In genomic region chr1:52636701-52637695, GRCh38 we compare ENCODE assay signal across 10 cellular contexts. TPM values are rescaled to one million over a fixed set of nuclear protein-coding genes. Genes with fewer than 3 reads are reported as not detected.
DNase-seq lines count a peak whose midpoint lies in the region; ATAC-seq and TF ChIP-seq lines count a peak whose summit lies in the region.
"Had no signal": no experiment of that assay in that cellular context is flagged by ENCODE, and none has a peak within 500 bp of the region (broad histone marks: within the 10 kb centered on the region; RNA-seq: fewer than 3 reads in every experiment).

No MANE protein-coding gene starts in this region.

- DNase-seq in activated effector memory CD4-positive, alpha-beta T cell treated with Interleukin-2 at 50 U/mL for 16 hours: peak; percentile 61
- DNase-seq in trophoblast cell (peak in 1 of 2 donors; percentile 14), superior temporal gyrus (ENCODE audit: extremely low spot score) (no peak), BE2C (no peak), posterior vena cava (ENCODE audit: low spot score) (no peak)
- DNase-seq: left cardiac atrium had no signal

- H2BK5ac ChIP-seq in trophoblast cell (ENCODE audit: low read depth, low read length, poor library complexity): no peak overlapping the region

- no peaks in the 10 kb centered on the region for H4K20me1 ChIP-seq in OCI-LY3 (ENCODE audit: insufficient read depth, low read length)

- ATAC-seq in GM18520 (IDR thresholded peaks at IDR 0.05; ENCODE audit: unreplicated experiment): peak; percentile 36
- ATAC-seq in HG02840 (IDR thresholded peaks at IDR 0.05; ENCODE audit: low FRiP score, unreplicated experiment): peak; percentile 67

- peak overlapping the region; percentile 67 for H4K8ac ChIP-seq in trophoblast cell (ENCODE audit: low read depth, low read length)

- no peak overlapping the region for H3K23ac ChIP-seq in trophoblast cell (ENCODE audit: low read length)

- H4K12ac ChIP-seq in trophoblast cell (ENCODE audit: low read depth, low read length): no peak overlapping the region

- H3K4me1 ChIP-seq in OCI-LY3 (ENCODE audit: low read length) (peaks cover 65% of the 10 kb centered on the region), trophoblast cell (ENCODE audit: control insufficient read depth in 1 of 2, insufficient read depth in 2 of 2, low read length in 2 of 2) (peaks cover 19 to 29% of the 10 kb centered on the region in 2 experiments), BE2C (no peaks in the 10 kb centered on the region)

- peak overlapping the region; percentile 97 for H3K27ac ChIP-seq in OCI-LY3 (ENCODE audit: low read length)
- H3K27ac ChIP-seq in trophoblast cell (ENCODE audit: low read depth, low read length): peak overlapping the region; percentile 30
- H3K27ac ChIP-seq: SJSA1 had no signal

- H3K4me3 ChIP-seq in OCI-LY3 (ENCODE audit: low read length) (peak overlapping the region; percentile 51), trophoblast cell (ENCODE audit: low read depth, low read length) (no peak overlapping the region), BE2C (ENCODE audit: low read depth, low read length) (no peak overlapping the region)
- H3K4me3 ChIP-seq: SJSA1 had no signal

- no peaks in the 10 kb centered on the region for H3K27me3 ChIP-seq in OCI-LY3 (ENCODE audit: low read depth, low read length)
- peaks cover 6% of the 10 kb centered on the region for H3K27me3 ChIP-seq in trophoblast cell (ENCODE audit: insufficient read depth, low read length)
- H3K27me3 ChIP-seq in BE2C: peaks cover 5% of the 10 kb centered on the region
- H3K27me3 ChIP-seq: SJSA1 had no signal

- WGBS in trophoblast cell (ENCODE audit: extremely low coverage, insufficient coverage, insufficient read length): no CpG with 5 or more reads among the region's 11 CpGs

- H3K79me2 ChIP-seq in OCI-LY3 (ENCODE audit: low read length): no peaks in the 10 kb centered on the region
- peaks cover 2% of the 10 kb centered on the region for H3K79me2 ChIP-seq in trophoblast cell (ENCODE audit: control insufficient read depth, insufficient read depth, low read length, poor library complexity)

- TF ChIP-seq CTCF in OCI-LY3 (IDR thresholded peaks at IDR 0.05; ENCODE audit: low read depth, low read length): no peak
- TF ChIP-seq CTCF in BE2C (IDR thresholded peaks at IDR 0.05; ENCODE audit: low read depth, low read length): no peak

- H2AFZ ChIP-seq in OCI-LY3 (ENCODE audit: low read depth, low read length): peak overlapping the region; percentile 78; the same call in 1 of the 2 replicates
- no peak overlapping the region for H2AFZ ChIP-seq in trophoblast cell (ENCODE audit: insufficient read depth, low read length, poor library complexity)

- intact Hi-C loops in posterior vena cava (cut with DNase I): no loop called here

- no peak overlapping the region for H2AK5ac ChIP-seq in trophoblast cell (ENCODE audit: low read length)

- H3K4ac ChIP-seq in trophoblast cell (ENCODE audit: low read depth, low read length): no peak overlapping the region

- peak overlapping the region; percentile 25 for H3K18ac ChIP-seq in trophoblast cell (ENCODE audit: low read length)

- H3K9ac ChIP-seq in OCI-LY3 (ENCODE audit: low read length): peak overlapping the region; percentile 80
- H3K9ac ChIP-seq in trophoblast cell (ENCODE audit: low read length): no peak overlapping the region

- peak overlapping the region; percentile 79 for H3K4me2 ChIP-seq in OCI-LY3 (ENCODE audit: low read length)
- H3K4me2 ChIP-seq in trophoblast cell (ENCODE audit: low read length): no peak overlapping the region

- peak overlapping the region; percentile 68 for H2BK120ac ChIP-seq in trophoblast cell (ENCODE audit: insufficient read depth, low read length, poor library complexity)

- H3K14ac ChIP-seq in trophoblast cell (ENCODE audit: low read length): peak overlapping the region; percentile 21

- peak overlapping the region; percentile 9 for H4K91ac ChIP-seq in trophoblast cell (ENCODE audit: low read depth, low read length)

- H3K36me3 ChIP-seq in OCI-LY3 (replicated peaks; ENCODE audit: low read depth, low read length) (no peaks in the 10 kb centered on the region), trophoblast cell (ENCODE audit: control insufficient read depth in 1 of 2, insufficient read depth in 2 of 2, low read length in 2 of 2) (no peaks in the 10 kb centered on the region), BE2C (no peaks in the 10 kb centered on the region)
- H3K36me3 ChIP-seq: SJSA1 had no signal

- H3K79me1 ChIP-seq in trophoblast cell (ENCODE audit: low read length): peaks cover 8% of the 10 kb centered on the region

- H3K9me3 ChIP-seq in OCI-LY3 (ENCODE audit: insufficient read depth, low read length) (no peaks in the 10 kb centered on the region; the same call in 1 of the 2 replicates), trophoblast cell (ENCODE audit: insufficient read depth, low read depth, low read length) (peaks cover 10% of the 10 kb centered on the region), BE2C (no peaks in the 10 kb centered on the region; the same call in 1 of the 2 replicates)
- H3K9me3 ChIP-seq: SJSA1 had no signal

- H2BK12ac ChIP-seq in trophoblast cell (ENCODE audit: low read length): peak overlapping the region; percentile 67

RNA-seq across cellular contexts. Expression of gene SHISAL2A, which starts 4.0 kb away (rescaled TPM):
- polyA plus RNA-seq in trophoblast cell (2013): 0.99 and 1.1 TPM in 2 replicates
- polyA plus RNA-seq in BE2C (2012; ENCODE audit: insufficient read depth, insufficient read length, low read depth): not detected
- under 1 TPM in 1 of 2 donors, not detected in 1; 0.14 TPM for total RNA-seq in posterior vena cava
- total RNA-seq: SJSA1 had no signal

RNA-seq across cellular contexts. Expression of gene GPX7, which starts 34.8 kb away (rescaled TPM):
- 28.5 and 29.6 TPM in 2 replicates for polyA plus RNA-seq in trophoblast cell (2013)
- polyA plus RNA-seq in BE2C (2012; ENCODE audit: insufficient read depth, insufficient read length, low read depth): 42.7 TPM
- total RNA-seq in posterior vena cava: 10 to 100 TPM in 1 of 2 donors, 1 to 10 TPM in 1; 8.1 to 12.1 TPM
